21 cellular contexts compared by ENCODE assay signal in the genomic region with DNA sequence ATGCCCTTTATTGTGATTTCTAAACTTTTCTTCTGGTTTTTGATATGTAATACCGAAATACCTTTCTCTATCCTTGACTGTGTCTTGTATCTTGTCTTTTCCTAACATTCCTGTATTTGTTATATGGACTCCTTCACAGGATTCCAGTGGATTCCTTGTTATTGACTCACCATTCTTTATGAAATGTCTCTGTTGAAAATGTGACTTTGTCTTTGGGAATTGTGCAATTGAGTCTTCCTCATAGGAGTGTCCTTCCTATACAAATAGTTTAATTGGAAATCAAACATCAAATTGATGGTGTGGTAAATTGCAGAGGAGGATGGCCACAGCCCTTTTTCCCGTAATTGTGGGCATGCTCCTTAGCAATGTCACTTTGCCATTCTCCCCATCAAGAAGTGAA.
"Had no signal": no experiment of that assay in that cellular context is flagged by ENCODE, and none has a peak within 500 bp of the region (broad histone marks: within the 10 kb centered on the region; RNA-seq: fewer than 3 reads in every experiment).

No MANE protein-coding gene starts in this region.

- H3K27ac ChIP-seq: coronary artery, skin epidermis, tibial nerve had no signal

- H3K4me3 ChIP-seq: coronary artery, skin epidermis, tibial nerve had no signal

- H3K27me3 ChIP-seq: tibial nerve had no signal

- H3K9me3 ChIP-seq: tibial nerve had no signal

- H3K36me3 ChIP-seq: tibial nerve had no signal

- H3K4me1 ChIP-seq: tibial nerve had no signal

- DNase-seq: activated CD4-positive, alpha-beta T cell treated with anti-CD3 and anti-CD28 coated beads, Interleukin-2, amount 10 ng/mL, durations not matched to agents 24 days and 14 days; activated CD4-positive, CD25-positive, alpha-beta regulatory T cell; activated CD8-positive, alpha-beta memory T cell treated with anti-CD3 and anti-CD28 coated beads, Interleukin-2, amount 50 U/mL, for 4 hours; activated CD8-positive, alpha-beta T cell treated with anti-CD3 and anti-CD28 coated beads, Interleukin-2, amount 10 ng/mL, durations not matched to agents 7 days and 5 days; activated effector memory CD4-positive, alpha-beta T cell treated with anti-CD3 and anti-CD28 coated beads, Interleukin-2, amount 50 U/mL, for 16 hours; activated T-cell treated with anti-CD3 and anti-CD28 coated beads, Interleukin-2, amount 50 U/mL, for 48 hours; amniotic stem cell; effector CD4-positive, alpha-beta T cell; hippocampal formation; left ventricle myocardium superior; mesendoderm; posterior cingulate gyrus; stimulated activated CD4-positive, alpha-beta T cell treated with anti-CD3 and anti-CD28 coated beads, Interleukin-15, amount 100 ng/mL, for 24 hours; stimulated activated CD4-positive, alpha-beta T cell treated with anti-CD3 and anti-CD28 coated beads, Interleukin-4, amount 100 ng/mL, for 4 hours; stimulated activated CD8-positive, alpha-beta memory T cell treated with anti-CD3 and anti-CD28 coated beads, Interleukin-4, amount 100 ng/mL, for 48 hours; stimulated activated naive CD4-positive, alpha-beta T cell treated with Interleukin-2 at 50 U/mL for 16 hours; substantia nigra had no signal

- ATAC-seq: activated CD8-positive, alpha-beta T cell treated with anti-CD3 and anti-CD28 coated beads, Interleukin-2, amount 10 ng/mL, durations not matched to agents 7 days and 5 days; left ventricle myocardium superior; natural killer cell treated with Interleukin-12 subunit alpha and Interleukin-12 subunit beta and Interleukin-15 and Interleukin-18, amount 100 ng/mL, for 72 hours had no signal
